Comparison of ENCODE assay signal across 32 cellular contexts in genomic region chr4:155855897-155856296, GRCh38. TPM values are rescaled to one million over a fixed set of nuclear protein-coding genes. Genes with fewer than 3 reads are reported as not detected.
"Had no signal": no experiment of that assay in that cellular context is flagged by ENCODE, and none has a peak within 500 bp of the region (broad histone marks: within the 10 kb centered on the region; RNA-seq: fewer than 3 reads in every experiment).

No MANE protein-coding gene starts in this region.

- H3K4me3 ChIP-seq: colonic mucosa, gastrocnemius medialis, heart right ventricle, lower lobe of right lung, ovary, psoas muscle, sigmoid colon, spleen, testis, tibial artery, upper lobe of left lung, uterus had no signal

- H3K4me1 ChIP-seq: colonic mucosa, gastrocnemius medialis, heart right ventricle, lower lobe of right lung, psoas muscle, sigmoid colon, spleen, testis, tibial artery, upper lobe of left lung, uterus had no signal

- H3K27ac ChIP-seq: colonic mucosa, gastrocnemius medialis, heart right ventricle, lower lobe of right lung, ovary, psoas muscle, sigmoid colon, spleen, testis, tibial artery, upper lobe of left lung, uterus had no signal

- H3K4me1 Mint-ChIP-seq: immature natural killer cell; natural killer cell; stimulated activated memory B cell treated with anti-CD40 and anti-IgM and Interleukin-4, amounts not matched to agents 10 μg/mL and 1 μg/mL and 100 μg/mL, for 72 hours had no signal

- H3K36me3 ChIP-seq: colonic mucosa, gastrocnemius medialis, heart right ventricle, lower lobe of right lung, ovary, sigmoid colon, spleen, tibial artery, upper lobe of left lung, uterus had no signal

- H3K36me3 Mint-ChIP-seq: immature natural killer cell; natural killer cell; stimulated activated memory B cell treated with anti-CD40 and anti-IgM and Interleukin-4, amounts not matched to agents 10 μg/mL and 1 μg/mL and 100 μg/mL, for 72 hours had no signal

- H3K27me3 Mint-ChIP-seq: dendritic cell treated with granulocyte-macrophage colony-stimulating factor and Interleukin-4, amounts not matched to agents 40 ng/mL and 50 ng/mL, for 4 days; stimulated activated memory B cell treated with anti-CD40 and anti-IgM and Interleukin-4, amounts not matched to agents 10 μg/mL and 1 μg/mL and 100 μg/mL, for 72 hours had no signal

- H3K9me3 ChIP-seq: colonic mucosa, gastrocnemius medialis, heart right ventricle, lower lobe of right lung, ovary, psoas muscle, sigmoid colon, spleen, testis, tibial artery, upper lobe of left lung, uterus had no signal

- H3K4me3 Mint-ChIP-seq: dendritic cell treated with granulocyte-macrophage colony-stimulating factor and Interleukin-4, amounts not matched to agents 40 ng/mL and 50 ng/mL, for 4 days; immature natural killer cell; natural killer cell; stimulated activated memory B cell treated with anti-CD40 and anti-IgM and Interleukin-4, amounts not matched to agents 10 μg/mL and 1 μg/mL and 100 μg/mL, for 72 hours had no signal

- H3K9me3 Mint-ChIP-seq: dendritic cell treated with granulocyte-macrophage colony-stimulating factor and Interleukin-4, amounts not matched to agents 40 ng/mL and 50 ng/mL, for 4 days; immature natural killer cell; stimulated activated memory B cell treated with anti-CD40 and anti-IgM and Interleukin-4, amounts not matched to agents 10 μg/mL and 1 μg/mL and 100 μg/mL, for 72 hours had no signal

- H3K27ac Mint-ChIP-seq: dendritic cell treated with granulocyte-macrophage colony-stimulating factor and Interleukin-4, amounts not matched to agents 40 ng/mL and 50 ng/mL, for 4 days; immature natural killer cell; natural killer cell; stimulated activated memory B cell treated with anti-CD40 and anti-IgM and Interleukin-4, amounts not matched to agents 10 μg/mL and 1 μg/mL and 100 μg/mL, for 72 hours had no signal

- DNase-seq: colonic mucosa; effector CD8-positive, alpha-beta T cell; foreskin fibroblast; gastrocnemius medialis; heart right ventricle; hypothalamus; immature natural killer cell; left ventricle myocardium superior; lower lobe of right lung; natural killer cell; occipital lobe; ovary; posterior cingulate gyrus; psoas muscle; right cardiac atrium; sigmoid colon; spleen; stimulated activated CD4-positive, alpha-beta T cell treated with anti-CD3 and anti-CD28 coated beads, Interleukin-4, amount 100 ng/mL, for 4 hours; stimulated activated naive CD8-positive, alpha-beta T cell treated with anti-CD3 and anti-CD28 coated beads, Interleukin-15, Interleukin-2, amounts not matched to agents 100 U/mL and 50 U/mL, for 24 hours; substantia nigra; testis; tibial artery; upper lobe of left lung; uterus had no signal

- H3K27me3 ChIP-seq: colonic mucosa, gastrocnemius medialis, heart right ventricle, ovary, sigmoid colon, spleen, testis, tibial artery, upper lobe of left lung, uterus had no signal

RNA-seq across cellular contexts. Expression of gene ASIC5, which starts 10.2 kb away (rescaled TPM):
- total RNA-seq: chondrocyte, endothelial cell of umbilical vein, gastrocnemius medialis, heart right ventricle, left ventricle myocardium superior, lower lobe of right lung, mesenteric fat pad, mononuclear cell, natural killer cell, occipital lobe, ovary, psoas muscle, renal cortical epithelial cell, right cardiac atrium, sigmoid colon, skeletal muscle tissue, spleen, testis, upper lobe of left lung, uterus had no signal

RNA-seq across cellular contexts. Expression of gene TDO2, which starts 47.6 kb away (rescaled TPM):
- total RNA-seq: chondrocyte, endothelial cell of umbilical vein, left ventricle myocardium superior, mesenteric fat pad, mononuclear cell, natural killer cell, right cardiac atrium, skeletal muscle tissue had no signal
